Comparison of ENCODE assay signal across 14 cellular contexts in the genomic region with DNA sequence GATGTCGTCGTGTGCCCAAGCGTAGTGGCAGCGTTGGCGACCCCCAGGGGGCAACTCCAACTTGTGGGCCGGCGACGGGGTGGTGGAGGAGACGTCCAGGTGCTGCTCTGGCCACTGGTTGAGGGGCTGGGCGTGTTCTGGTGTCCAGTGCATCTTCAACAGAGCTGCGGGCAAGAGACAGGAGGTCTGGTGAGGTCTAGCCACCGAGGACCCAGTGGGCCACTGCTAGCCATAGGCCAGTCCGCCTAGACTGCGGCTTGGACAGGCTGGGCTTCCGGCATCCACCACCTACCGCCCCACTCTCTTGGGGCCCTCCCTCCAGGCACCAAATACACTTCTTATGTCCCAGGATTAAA. TPM values are rescaled to one million over a fixed set of nuclear protein-coding genes. Genes with fewer than 3 reads are reported as not detected.
A peak's percentile ranks its signal among the peaks of the same experiment; 100 is the strongest.
DNase-seq lines count a peak whose midpoint lies in the region; ATAC-seq and TF ChIP-seq lines count a peak whose summit lies in the region.
"Had no signal": no experiment of that assay in that cellular context is flagged by ENCODE, and none has a peak within 500 bp of the region (broad histone marks: within the 10 kb centered on the region; RNA-seq: fewer than 3 reads in every experiment).

No MANE protein-coding gene starts in this region.

- H3K4me1 ChIP-seq in H9 (ENCODE audit: insufficient read depth, low read length): no peaks in the 10 kb centered on the region
- no peaks in the 10 kb centered on the region; the same call in none of the 2 replicates for H3K4me1 ChIP-seq in HAP-1

- H3K18ac ChIP-seq in H9 (ENCODE audit: insufficient read length, low read depth, low read length): no peak overlapping the region

- WGBS in H9 (ENCODE audit: extremely low coverage, insufficient read length, low lambda C conversion rate): no CpG with 5 or more reads among the region's 16 CpGs

- H2AK5ac ChIP-seq in H9 (ENCODE audit: insufficient read length, low read length): no peak overlapping the region

- no peak overlapping the region for H3K23ac ChIP-seq in H9 (ENCODE audit: insufficient read length, low read depth, low read length)

- no peak overlapping the region for H3T11ph ChIP-seq in H9 (ENCODE audit: low read length)

- peak overlapping the region; percentile 31 for H3K4me2 ChIP-seq in H9 (ENCODE audit: insufficient read depth, insufficient read length, low read length)

- no peak overlapping the region for H3K56ac ChIP-seq in H9 (ENCODE audit: insufficient read length, low read depth, low read length)

- H3K27me3 ChIP-seq in H9 (ENCODE audit: insufficient read depth, low read length) (no peaks in the 10 kb centered on the region; the same call in 1 of the 2 replicates), HAP-1 (ENCODE audit: low read depth) (no peaks in the 10 kb centered on the region)

- H3K4me3 Mint-ChIP-seq in H9 (peak overlapping the region; percentile 58 to 66), naive B cell (peak overlapping the region; percentile 4 to 85 (median 66))

- H3K9me3 Mint-ChIP-seq in H9 (no peaks in the 10 kb centered on the region; a peak in 1 of 5 replicates), naive B cell (no peaks in the 10 kb centered on the region)

- H3K36me3 Mint-ChIP-seq in H9 (ENCODE audit: insufficient read depth in 1 of 3, low read depth in 3 of 3): peaks cover 0 to 6% (median 3%) of the 10 kb centered on the region in 3 experiments; a peak in 3 of 7 replicates
- no peaks in the 10 kb centered on the region for H3K36me3 Mint-ChIP-seq in naive B cell

- no peak overlapping the region for H2BK15ac ChIP-seq in H9 (ENCODE audit: low read depth, low read length)

- H3K4ac ChIP-seq in H9 (ENCODE audit: low read depth, low read length): no peak overlapping the region

- H3K36me3 ChIP-seq in HAP-1 (replicated peaks): no peaks in the 10 kb centered on the region
- H3K36me3 ChIP-seq: brain microvascular endothelial cell had no signal

- H3K23me2 ChIP-seq in H9 (ENCODE audit: insufficient read length, low read depth, low read length, poor library complexity, severe bottlenecking): peaks cover 7% of the 10 kb centered on the region

- H4K8ac ChIP-seq in H9 (replicated peaks; ENCODE audit: insufficient read length, low read depth, low read length): no peak overlapping the region

- DNase-seq in AG10803 (ENCODE audit: low read depth): no peak
- no peak for DNase-seq in H9
- DNase-seq in astrocyte of the cerebellum (ENCODE audit: low read depth): no peak
- no peak for DNase-seq in naive B cell
- no peak for DNase-seq in HAP-1 (ENCODE audit: low spot score in 2 of 2)
- no peak for DNase-seq in hypothalamus (lab: John Stamatoyannopoulos, UW)
- DNase-seq: activated CD8-positive, alpha-beta memory T cell treated with anti-CD3 and anti-CD28 coated beads for 24 hours; brain microvascular endothelial cell; HCEC 1CT; KBM-7; stimulated activated CD4-positive, alpha-beta T cell treated with anti-CD3 and anti-CD28 coated beads, Interleukin-12 subunit alpha, Interleukin-12 subunit beta, amount 100 ng/mL, for 4 hours; SW 1271 had no signal

- no peaks in the 10 kb centered on the region for H3K79me1 ChIP-seq in H9 (ENCODE audit: insufficient read depth, low read depth, low read length, poor library complexity, severe bottlenecking)

- H2BK20ac ChIP-seq in H9 (ENCODE audit: low read depth, low read length, poor library complexity, severe bottlenecking): no peak overlapping the region

- no peak overlapping the region for H2BK12ac ChIP-seq in H9 (ENCODE audit: insufficient read length, low read depth, low read length)

- no peak overlapping the region for H2AFZ ChIP-seq in H9 (ENCODE audit: low read length)

- no peak overlapping the region for H3K14ac ChIP-seq in H9 (ENCODE audit: insufficient read depth, low read length)

- TF ChIP-seq CTCF in AG10803 (conservative IDR thresholded peaks at IDR 0.05; ENCODE audit: low read length) (no peak), H9 (conservative IDR thresholded peaks at IDR 0.05) (no peak), astrocyte of the cerebellum (IDR thresholded peaks at IDR 0.05; ENCODE audit: low read depth, low read length, missing control alignments) (no peak)

- no peak overlapping the region for H4K91ac ChIP-seq in H9 (ENCODE audit: insufficient read length, low read depth, low read length)

- no peak overlapping the region for H4K5ac ChIP-seq in H9 (ENCODE audit: insufficient read length, low read depth, low read length)

- no peaks in the 10 kb centered on the region for H4K20me1 ChIP-seq in H9 (ENCODE audit: control insufficient read depth, insufficient read depth, insufficient read length)

- H2BK5ac ChIP-seq in H9 (ENCODE audit: insufficient read length, low read length): no peak overlapping the region

- no peak overlapping the region for H3K27ac ChIP-seq in H9 (ENCODE audit: insufficient read length, low read depth, low read length)
- H3K27ac ChIP-seq: brain microvascular endothelial cell had no signal

- in situ Hi-C loops in astrocyte of the cerebellum (cut with HindIII; ENCODE audit: low sequenced_read_pairs) (no loop called here), HAP-1 (cut with MboI; ENCODE audit: low sequenced_read_pairs) (loop anchor here (10.0 kb wide), 1 partner anchor 397 kb away; the partner anchor contains the start of gene SLC4A8)

- no peaks in the 10 kb centered on the region for H3K9me3 ChIP-seq in H9 (ENCODE audit: control insufficient read depth, low read depth, low read length)
- H3K9me3 ChIP-seq in HAP-1: no peaks in the 10 kb centered on the region

- H3K4me3 ChIP-seq in AG10803 (ENCODE audit: low read length): peak overlapping the region; percentile 44
- H3K4me3 ChIP-seq in astrocyte of the cerebellum (ENCODE audit: low read depth, low read length): peak overlapping the region; percentile 52
- H3K4me3 ChIP-seq in HAP-1: no peak overlapping the region; the same call in 1 of the 2 replicates

- H3K79me2 ChIP-seq in H9 (ENCODE audit: insufficient read depth, low read length): no peaks in the 10 kb centered on the region

- no peak overlapping the region for H3K9ac ChIP-seq in H9 (ENCODE audit: extremely low read depth, insufficient read length, low read length)

- H3K4me1 Mint-ChIP-seq in H9 (peaks cover 37 to 57% of the 10 kb centered on the region in 2 experiments), naive B cell (peaks cover 7 to 30% (median 9%) of the 10 kb centered on the region in 3 donors)

- ATAC-seq in naive B cell (ENCODE audit: low read depth in 2 of 2) (no peak), GM21786 (IDR thresholded peaks at IDR 0.05; ENCODE audit: unreplicated experiment) (no peak), HG03439 (IDR thresholded peaks at IDR 0.05; ENCODE audit: unreplicated experiment) (no peak)

- H3K27me3 Mint-ChIP-seq in H9 (ENCODE audit: low read depth): peaks cover 32% of the 10 kb centered on the region
- peaks cover 10 to 32% (median 23%) of the 10 kb centered on the region in 3 donors for H3K27me3 Mint-ChIP-seq in naive B cell

- H3K27ac Mint-ChIP-seq in H9 (no peak overlapping the region), naive B cell (peak overlapping the region in 1 of 6 donors; percentile 18)

- no peak overlapping the region for H2BK120ac ChIP-seq in H9 (ENCODE audit: low read depth, low read length, poor library complexity, severe bottlenecking)

RNA-seq across cellular contexts. Expression of gene FIGNL2, which starts 26.3 kb away (rescaled TPM):
- 19.5 and 19.7 TPM in 2 replicates for total RNA-seq in H9 (2021)
- polyA plus RNA-seq in naive B cell (ENCODE audit: low read depth in 6 of 6): under 1 TPM in 2 of 6 donors, not detected in 4; 0.06 to 0.11 TPM
